Comparison of ENCODE assay signal across 19 cellular contexts in genomic region chr17:16936536-16937310, GRCh38. TPM values are rescaled to one million over a fixed set of nuclear protein-coding genes. Genes with fewer than 3 reads are reported as not detected.
"Had no signal": no experiment of that assay in that cellular context is flagged by ENCODE, and none has a peak within 500 bp of the region (broad histone marks: within the 10 kb centered on the region; RNA-seq: fewer than 3 reads in every experiment).

No MANE protein-coding gene starts in this region.

- ATAC-seq: left lobe of liver had no signal

- H3K4me1 Mint-ChIP-seq: activated naive CD8-positive, alpha-beta T cell treated with anti-CD3 and anti-CD28 coated beads, Interleukin-2, amount 10 ng/mL, durations not matched to agents 7 days and 5 days; neural crest cell had no signal

- H3K9me2 ChIP-seq: SK-N-SH had no signal

- H3K27ac Mint-ChIP-seq: activated naive CD8-positive, alpha-beta T cell treated with anti-CD3 and anti-CD28 coated beads, Interleukin-2, amount 10 ng/mL, durations not matched to agents 7 days and 5 days had no signal

- H3K36me3 ChIP-seq: esophagus muscularis mucosa, suprapubic skin had no signal

- H3K4me2 ChIP-seq: SK-N-SH, smooth muscle cell had no signal

- H3K36me3 Mint-ChIP-seq: activated naive CD8-positive, alpha-beta T cell treated with anti-CD3 and anti-CD28 coated beads, Interleukin-2, amount 10 ng/mL, durations not matched to agents 7 days and 5 days had no signal

- H3K9me3 Mint-ChIP-seq: activated naive CD8-positive, alpha-beta T cell treated with anti-CD3 and anti-CD28 coated beads, Interleukin-2, amount 10 ng/mL, durations not matched to agents 7 days and 5 days; neural crest cell had no signal

- FAIRE-seq: urothelium cell line had no signal

- H3K9me3 ChIP-seq: esophagus muscularis mucosa, SK-N-SH, suprapubic skin had no signal

- H3K4me3 Mint-ChIP-seq: activated naive CD8-positive, alpha-beta T cell treated with anti-CD3 and anti-CD28 coated beads, Interleukin-2, amount 10 ng/mL, durations not matched to agents 7 days and 5 days; neural crest cell had no signal

- DNase-seq: activated naive CD8-positive, alpha-beta T cell treated with anti-CD3 and anti-CD28 coated beads, Interleukin-2, amount 10 ng/mL, durations not matched to agents 7 days and 5 days; anterior cingulate cortex; foreskin fibroblast; glutamatergic neuron; retina; SK-N-SH; stimulated activated CD4-positive, alpha-beta T cell treated with anti-CD3 and anti-CD28 coated beads, Interleukin-1b, Interleukin-23, amount 100 ng/mL, for 48 hours; stimulated activated naive CD4-positive, alpha-beta T cell; T-helper 1 cell had no signal

- H2AFZ ChIP-seq: parathyroid adenoma had no signal

- H3K4me3 ChIP-seq: dorsolateral prefrontal cortex, esophagus muscularis mucosa, smooth muscle cell, suprapubic skin had no signal

- H3K9ac ChIP-seq: parathyroid adenoma, SK-N-SH had no signal

- H3K79me2 ChIP-seq: parathyroid adenoma had no signal

- H3K4me1 ChIP-seq: esophagus muscularis mucosa, parathyroid adenoma, suprapubic skin had no signal

- H3K27ac ChIP-seq: dorsolateral prefrontal cortex, esophagus muscularis mucosa, parathyroid adenoma, suprapubic skin had no signal

RNA-seq across cellular contexts. Expression of gene TNFRSF13B, which starts 35.2 kb away (rescaled TPM):
- total RNA-seq: activated naive CD8-positive, alpha-beta T cell treated with anti-CD3 and anti-CD28 coated beads, Interleukin-2, amount 10 ng/mL, durations not matched to agents 7 days and 5 days; cerebellum; left lobe of liver; mesenteric fat pad; neural crest cell; smooth muscle cell had no signal
- polyA plus RNA-seq: SK-N-SH, smooth muscle cell had no signal
